Comparison of ENCODE assay signal across 1 cellular context in the genomic region with DNA sequence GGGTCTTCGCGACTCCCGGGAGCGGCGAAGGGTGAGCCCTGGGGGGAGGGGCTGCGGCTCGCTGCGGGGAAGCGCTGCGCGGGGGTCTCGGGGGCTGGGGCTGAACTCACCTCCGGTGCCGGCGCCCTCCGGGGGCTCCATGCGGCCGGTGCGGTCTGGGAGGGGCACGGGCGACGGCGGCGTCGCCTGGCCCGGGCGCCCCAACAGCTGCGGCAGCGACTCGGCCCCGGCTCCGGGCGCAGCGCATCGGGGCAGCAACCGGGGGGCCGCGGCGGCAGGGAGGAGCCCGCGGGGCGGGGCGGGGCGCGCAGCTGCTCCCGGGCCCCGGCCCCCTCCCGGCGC.
TF ChIP-seq lines count a peak whose summit lies in the region.

A gene with protein sequence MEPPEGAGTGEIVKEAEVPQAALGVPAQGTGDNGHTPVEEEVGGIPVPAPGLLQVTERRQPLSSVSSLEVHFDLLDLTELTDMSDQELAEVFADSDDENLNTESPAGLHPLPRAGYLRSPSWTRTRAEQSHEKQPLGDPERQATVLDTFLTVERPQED (minus strand): TSS at position 256 of the 342 bp plus-strand sequence. CDS start 115 bp downstream, at position 141.

TF ChIP-seq in HEK293, 187 proteins besides CTCF, POLR2A, EP300 and RAD21 (continued from another document):
- TF ChIP-seq ZNF585B (tag by site-specific recombination; IDR thresholded peaks at IDR 0.05) (no peak), ZNF518A (tag by site-specific recombination; conservative IDR thresholded peaks at IDR 0.05; ENCODE audit: low read depth) (no peak), ZNF114 (tag by site-specific recombination; IDR thresholded peaks at IDR 0.05) (no peak)
